In the genomic region with DNA sequence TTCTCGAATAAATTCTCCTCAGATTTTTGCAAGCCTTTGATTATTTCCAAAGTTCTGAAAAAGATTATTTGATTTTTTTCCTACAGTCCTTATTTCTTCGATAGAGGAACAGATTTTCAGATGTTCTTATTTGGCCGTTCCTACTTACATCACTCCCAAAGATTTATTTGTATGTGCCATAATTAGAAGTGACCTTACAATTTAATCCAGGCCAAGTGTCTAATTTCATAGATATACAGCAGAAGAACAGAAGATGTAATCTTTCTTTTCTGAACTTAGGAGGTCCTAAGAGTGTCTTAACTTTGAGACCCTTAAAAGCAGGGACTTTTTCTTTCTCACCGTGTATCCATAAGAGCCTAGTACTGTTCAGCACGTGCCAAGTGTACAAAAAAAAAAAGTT, we compare ENCODE assay signal across 35 cellular contexts.
"Had no signal": no experiment of that assay in that cellular context is flagged by ENCODE, and none has a peak within 500 bp of the region (broad histone marks: within the 10 kb centered on the region; RNA-seq: fewer than 3 reads in every experiment).

No MANE protein-coding gene starts in this region.

- H3K4me3 ChIP-seq: ascending aorta, cardiac muscle cell had no signal

- H3K4me1 ChIP-seq: ascending aorta had no signal

- H3K27ac ChIP-seq: ascending aorta, cardiac muscle cell, VCaP had no signal

- H3K27me3 ChIP-seq: ascending aorta, cardiac muscle cell had no signal

- H3K9me3 Mint-ChIP-seq: activated B cell treated with CpG ODN at 0.5 μM for 24 hours; activated CD4-positive, alpha-beta memory T cell treated with anti-CD3 and anti-CD28 coated beads for 36 hours; activated CD4-positive, alpha-beta T cell treated with anti-CD3 and anti-CD28 coated beads, Interleukin-2, amount 10 ng/mL, durations not matched to agents 24 days and 14 days; activated CD8-positive, alpha-beta T cell treated with anti-CD3 and anti-CD28 coated beads for 36 hours; activated naive CD4-positive, alpha-beta T cell treated with anti-CD3 and anti-CD28 coated beads, Interleukin-2, amount 10 ng/mL, durations not matched to agents 7 days and 5 days; activated naive CD4-positive, alpha-beta T cell treated with anti-CD3 and anti-CD28 coated beads, Interleukin-2, amount 50 U/mL, for 24 hours; activated naive CD8-positive, alpha-beta T cell treated with anti-CD3 and anti-CD28 coated beads, Interleukin-2, amount 10 ng/mL, durations not matched to agents 7 days and 5 days; activated naive CD8-positive, alpha-beta T cell treated with anti-CD3 and anti-CD28 coated beads, Interleukin-2, amount 50 U/mL, for 24 hours; activated T-helper 2 cell treated with anti-CD3 and anti-CD28 coated beads, Interferon-gamma antibody, Interleukin-2, Interleukin-4, amounts not matched to agents 10 μg/mL and 5 μg/mL and 100 μg/mL, durations not matched to agents 14 hours and 24 hours and 36 hours; central memory CD8-positive, alpha-beta T cell; T-helper 1 cell treated with Interleukin-12 subunit alpha and Interleukin-12 subunit beta and Interleukin-4 antibody, amounts not matched to agents 30 μg/mL and 1 μg/mL, for 36 hours; T-helper 2 cell treated with Interferon-gamma antibody and Interleukin-4, amounts not matched to agents 5 μg/mL and 100 μg/mL, for 36 hours had no signal

- H3K36me3 Mint-ChIP-seq: activated CD4-positive, alpha-beta memory T cell treated with anti-CD3 and anti-CD28 coated beads for 36 hours; activated naive CD4-positive, alpha-beta T cell treated with anti-CD3 and anti-CD28 coated beads, Interleukin-2, amount 10 ng/mL, durations not matched to agents 7 days and 5 days; activated naive CD4-positive, alpha-beta T cell treated with anti-CD3 and anti-CD28 coated beads, Interleukin-2, amount 50 U/mL, for 24 hours; activated naive CD8-positive, alpha-beta T cell treated with anti-CD3 and anti-CD28 coated beads, Interleukin-2, amount 10 ng/mL, durations not matched to agents 7 days and 5 days; brain had no signal

- H3K36me3 ChIP-seq: ascending aorta, cardiac muscle cell had no signal

- H3K27me3 Mint-ChIP-seq: activated CD8-positive, alpha-beta T cell treated with anti-CD3 and anti-CD28 coated beads for 36 hours; activated naive CD4-positive, alpha-beta T cell treated with anti-CD3 and anti-CD28 coated beads, Interleukin-2, amount 50 U/mL, for 24 hours; activated naive CD8-positive, alpha-beta T cell treated with anti-CD3 and anti-CD28 coated beads, Interleukin-2, amount 50 U/mL, for 24 hours had no signal

- H3K4me1 Mint-ChIP-seq: activated B cell treated with CpG ODN at 0.5 μM for 24 hours; activated CD4-positive, alpha-beta T cell treated with anti-CD3 and anti-CD28 coated beads, Interleukin-2, amount 10 ng/mL, durations not matched to agents 24 days and 14 days; activated naive CD4-positive, alpha-beta T cell treated with anti-CD3 and anti-CD28 coated beads, Interleukin-2, amount 10 ng/mL, durations not matched to agents 7 days and 5 days; activated naive CD4-positive, alpha-beta T cell treated with anti-CD3 and anti-CD28 coated beads, Interleukin-2, amount 50 U/mL, for 24 hours; activated naive CD8-positive, alpha-beta T cell treated with anti-CD3 and anti-CD28 coated beads, Interleukin-2, amount 10 ng/mL, durations not matched to agents 7 days and 5 days; activated naive CD8-positive, alpha-beta T cell treated with anti-CD3 and anti-CD28 coated beads, Interleukin-2, amount 50 U/mL, for 24 hours; central memory CD8-positive, alpha-beta T cell had no signal

- DNase-seq: activated B cell treated with CpG ODN at 0.5 μM for 24 hours; activated CD4-positive, alpha-beta memory T cell treated with anti-CD3 and anti-CD28 coated beads for 36 hours; activated CD4-positive, alpha-beta T cell treated with anti-CD3 and anti-CD28 coated beads for 4 hours; activated CD4-positive, alpha-beta T cell treated with anti-CD3 and anti-CD28 coated beads, Interleukin-2, amount 10 ng/mL, durations not matched to agents 24 days and 14 days; activated CD4-positive, alpha-beta T cell treated with anti-CD3 and anti-CD28 coated beads, Interleukin-2, amount 50 U/mL, for 1 hour; activated CD4-positive, alpha-beta T cell treated with anti-CD3 and anti-CD28 coated beads, Interleukin-2, amount 50 U/mL, for 4 hours; activated CD4-positive, CD25-positive, alpha-beta regulatory T cell treated with anti-CD3 and anti-CD28 coated beads, Interleukin-2, amount 50 U/mL, for 72 hours; activated CD8-positive, alpha-beta memory T cell treated with anti-CD3 and anti-CD28 coated beads, Interleukin-2, amount 50 U/mL, for 4 hours; activated CD8-positive, alpha-beta T cell treated with anti-CD3 and anti-CD28 coated beads for 36 hours; activated effector memory CD4-positive, alpha-beta T cell treated with Interleukin-2 at 50 U/mL for 16 hours; activated gamma-delta T cell; activated naive CD4-positive, alpha-beta T cell treated with anti-CD3 and anti-CD28 coated beads, Interleukin-2, amount 10 ng/mL, durations not matched to agents 7 days and 5 days; activated naive CD4-positive, alpha-beta T cell treated with Interleukin-2 at 50 U/mL for 16 hours; activated naive CD8-positive, alpha-beta T cell treated with anti-CD3 and anti-CD28 coated beads, Interleukin-2, amount 10 ng/mL, durations not matched to agents 7 days and 5 days; activated naive CD8-positive, alpha-beta T cell treated with anti-CD3 and anti-CD28 coated beads, Interleukin-2, amount 50 U/mL, for 24 hours; activated T-cell treated with anti-CD3 and anti-CD28 coated beads for 4 hours; activated T-cell treated with anti-CD3 and anti-CD28 coated beads, Interleukin-2, amount 50 U/mL, for 1 hour; activated T-cell treated with anti-CD3 and anti-CD28 coated beads, Interleukin-2, amount 50 U/mL, for 48 hours; amygdala; anterior cingulate cortex; caudate nucleus; cerebellar nuclear complex; T-helper 1 cell; T-helper 2 cell; T-helper 9 cell had no signal

- H3K4me3 Mint-ChIP-seq: activated B cell treated with CpG ODN at 0.5 μM for 24 hours; activated CD4-positive, alpha-beta memory T cell treated with anti-CD3 and anti-CD28 coated beads for 36 hours; activated CD4-positive, alpha-beta T cell treated with anti-CD3 and anti-CD28 coated beads, Interleukin-2, amount 10 ng/mL, durations not matched to agents 24 days and 14 days; activated CD8-positive, alpha-beta T cell treated with anti-CD3 and anti-CD28 coated beads for 36 hours; activated naive CD4-positive, alpha-beta T cell treated with anti-CD3 and anti-CD28 coated beads, Interleukin-2, amount 10 ng/mL, durations not matched to agents 7 days and 5 days; activated naive CD4-positive, alpha-beta T cell treated with anti-CD3 and anti-CD28 coated beads, Interleukin-2, amount 50 U/mL, for 24 hours; activated naive CD8-positive, alpha-beta T cell; activated naive CD8-positive, alpha-beta T cell treated with anti-CD3 and anti-CD28 coated beads, Interleukin-2, amount 10 ng/mL, durations not matched to agents 7 days and 5 days; activated naive CD8-positive, alpha-beta T cell treated with anti-CD3 and anti-CD28 coated beads, Interleukin-2, amount 50 U/mL, for 24 hours; brain; central memory CD8-positive, alpha-beta T cell; T-helper 1 cell treated with Interleukin-12 subunit alpha and Interleukin-12 subunit beta and Interleukin-4 antibody, amounts not matched to agents 30 μg/mL and 1 μg/mL, for 36 hours; T-helper 2 cell treated with Interferon-gamma antibody and Interleukin-4, amounts not matched to agents 5 μg/mL and 100 μg/mL, for 36 hours had no signal

- H3K9me3 ChIP-seq: ascending aorta had no signal

- ATAC-seq: activated CD8-positive, alpha-beta T cell treated with anti-CD3 and anti-CD28 coated beads for 36 hours; activated naive CD8-positive, alpha-beta T cell treated with anti-CD3 and anti-CD28 coated beads, Interleukin-2, amount 50 U/mL, for 24 hours had no signal
